8 cellular contexts compared by ENCODE assay signal in genomic region chr6:70413114-70413828, GRCh38. TPM values are rescaled to one million over a fixed set of nuclear protein-coding genes. Genes with fewer than 3 reads are reported as not detected.
DNase-seq lines count a peak whose midpoint lies in the region; ATAC-seq and TF ChIP-seq lines count a peak whose summit lies in the region.

Gene FAM135A (plus strand): TSS chr6:70413508. CDS start chr6:70428343, 14,835 bp downstream.

- H3K9me3 ChIP-seq in hepatocyte (ENCODE audit: low read depth) = no peaks in the 10 kb centered on the region

- 2% methylated on average over 18 of the region's 65 CpGs for WGBS in hepatocyte (ENCODE audit: low lambda C conversion rate, missing lambda C conversion rate)

- no peaks in the 10 kb centered on the region for H3K36me3 ChIP-seq in hepatocyte (replicated peaks; ENCODE audit: insufficient read depth, low read depth)

- DNase-seq in NCI-H187 (lab: John Stamatoyannopoulos, UW) (peak; percentile 96 to 97), T-helper 9 cell (peak; percentile 91), astrocyte of the hippocampus (ENCODE audit: low read depth, low spot score) (peak; percentile 99), hepatocyte (ENCODE audit: low spot score) (peak; percentile 100), renal cortical epithelial cell (ENCODE audit: low read depth) (peak; percentile 95), AML-193 (lab: John Stamatoyannopoulos, UW) (no peak)

- peak within 1 kb of the TSS; percentile 95 for H2AFZ ChIP-seq in hepatocyte

- H3K27ac ChIP-seq in hepatocyte = peak within 1 kb of the TSS; percentile 88

- H3K4me3 ChIP-seq in hepatocyte = peak within 1 kb of the TSS; percentile 87

- ATAC-seq in GM18499 (IDR thresholded peaks at IDR 0.05; ENCODE audit: insufficient read depth, unreplicated experiment) (peak; percentile 75), HG02938 (IDR thresholded peaks at IDR 0.05; ENCODE audit: unreplicated experiment) (peak; percentile 82)

- peak within 1 kb of the TSS; percentile 86 for H3K4me2 ChIP-seq in hepatocyte

- H3K79me2 ChIP-seq in hepatocyte = peaks cover 46% of the 10 kb centered on the region

- no peak for TF ChIP-seq CTCF in hepatocyte (IDR thresholded peaks at IDR 0.05; ENCODE audit: poor library complexity)

- peaks cover 5% of the 10 kb centered on the region for H3K4me1 ChIP-seq in hepatocyte (ENCODE audit: insufficient read depth)

- H4K20me1 ChIP-seq in hepatocyte (ENCODE audit: insufficient read depth, poor library complexity, severe bottlenecking) = no peaks in the 10 kb centered on the region

- H3K9me2 ChIP-seq in hepatocyte (replicated peaks; ENCODE audit: insufficient read depth) = no peaks in the 10 kb centered on the region

- H3K27me3 ChIP-seq in hepatocyte = no peaks in the 10 kb centered on the region

RNA-seq across cellular contexts. Expression of gene FAM135A, which starts in this region (rescaled TPM):
- total RNA-seq in hepatocyte (62.4 and 78.4 TPM in 2 replicates), renal cortical epithelial cell (29.2 and 52.6 TPM in 2 replicates)
- polyA plus RNA-seq in hepatocyte = 17.2 and 19.0 TPM in 2 replicates

Comparison
In these comparisons a context has a peak if more than half of its experiments do, and no peak if none do; other contexts are left out.
1. DNase-seq: peak in NCI-H187 (2 of 2), T-helper 9 cell (single experiment), astrocyte of the hippocampus (single experiment), hepatocyte (single experiment) and renal cortical epithelial cell (single experiment); none in AML-193 (0 of 2).